16 cellular contexts compared by ENCODE assay signal in genomic region chr4:169397762-169398161, GRCh38.
A peak's percentile ranks its signal among the peaks of the same experiment; 100 is the strongest.
DNase-seq lines count a peak whose midpoint lies in the region; ATAC-seq, FAIRE-seq and TF ChIP-seq lines count a peak whose summit lies in the region.
"Had no signal": no experiment of that assay in that cellular context is flagged by ENCODE, and none has a peak within 500 bp of the region (broad histone marks: within the 10 kb centered on the region; RNA-seq: fewer than 3 reads in every experiment).

No MANE protein-coding gene starts in this region.

- H3K27me3 ChIP-seq in astrocyte (ENCODE audit: insufficient read depth, low read length) = no peaks in the 10 kb centered on the region
- H3K27me3 ChIP-seq in pancreas = no peaks in the 10 kb centered on the region

- H2AFZ ChIP-seq in astrocyte (ENCODE audit: low read depth, low read length) = no peak overlapping the region

- H3K36me3 ChIP-seq in astrocyte (ENCODE audit: insufficient read depth, low read length) (peaks cover 4% of the 10 kb centered on the region), pancreas (no peaks in the 10 kb centered on the region)

- intact Hi-C loops in pancreas (cut with DNase I) = no loop called here

- no peak overlapping the region for H3K27ac Mint-ChIP-seq in astrocyte (ENCODE audit: unreplicated experiment)
- H3K27ac Mint-ChIP-seq in activated T-cell treated with anti-CD3 and anti-CD28 coated beads, Interleukin-2, amount 50 U/mL, for 72 hours = no peak overlapping the region
- H3K27ac Mint-ChIP-seq: activated naive CD4-positive, alpha-beta T cell treated with anti-CD3 and anti-CD28 coated beads for 36 hours; memory B cell had no signal

- H3K4me3 ChIP-seq in AG10803 (ENCODE audit: low read length) (no peak overlapping the region), astrocyte (ENCODE audit: insufficient read depth, low read depth, low read length) (no peak overlapping the region), fibroblast of villous mesenchyme (ENCODE audit: low read depth, low read length) (no peak overlapping the region), pancreas (no peak overlapping the region)

- no peak overlapping the region for H3K4me2 ChIP-seq in astrocyte (ENCODE audit: low read length)

- no peaks in the 10 kb centered on the region for H3K9me3 Mint-ChIP-seq in astrocyte (ENCODE audit: unreplicated experiment)
- H3K9me3 Mint-ChIP-seq in activated T-cell treated with anti-CD3 and anti-CD28 coated beads, Interleukin-2, amount 50 U/mL, for 72 hours = no peaks in the 10 kb centered on the region
- H3K9me3 Mint-ChIP-seq: activated naive CD4-positive, alpha-beta T cell treated with anti-CD3 and anti-CD28 coated beads for 36 hours; memory B cell had no signal

- DNase-seq in AG10803 (ENCODE audit: low read depth) (peak; percentile 75), NCI-H1048 (lab: John Stamatoyannopoulos, UW) (peak; percentile 48), astrocyte (ENCODE audit: low read depth) (peak; percentile 55), fibroblast of villous mesenchyme (ENCODE audit: low read depth) (peak; percentile 46), pancreas (no peak), COR-L47 (lab: John Stamatoyannopoulos, UW) (no peak)
- DNase-seq in activated T-cell treated with anti-CD3 and anti-CD28 coated beads, Interleukin-2, amount 50 U/mL, for 72 hours = no peak
- DNase-seq: activated naive CD4-positive, alpha-beta T cell treated with anti-CD3 and anti-CD28 coated beads for 36 hours; cortex of kidney; hippocampal formation; NCI-H1694 treated with DMSO at 0.1 percent for 48 hours; posterior cingulate gyrus; stimulated activated CD4-positive, alpha-beta T cell treated with anti-CD3 and anti-CD28 coated beads, Interleukin-4, amount 100 ng/mL, for 1 hour; stimulated activated naive CD8-positive, alpha-beta T cell treated with anti-CD3 and anti-CD28 coated beads, Interleukin-15, Interleukin-2, amounts not matched to agents 100 U/mL and 50 U/mL, for 24 hours had no signal

- H3K4me1 ChIP-seq in astrocyte (ENCODE audit: insufficient read depth, low read length) = peaks cover 12% of the 10 kb centered on the region
- no peaks in the 10 kb centered on the region for H3K4me1 ChIP-seq in pancreas

- FAIRE-seq in astrocyte (lab: Jason Lieb, UNC) (peak; percentile 63), pancreas (lab: Jason Lieb, UNC) (no peak)

- no peaks in the 10 kb centered on the region for H4K20me1 ChIP-seq in astrocyte (ENCODE audit: insufficient read depth, low read length)

- H3K4me3 Mint-ChIP-seq in astrocyte (ENCODE audit: unreplicated experiment) = no peak overlapping the region
- no peak overlapping the region for H3K4me3 Mint-ChIP-seq in activated T-cell treated with anti-CD3 and anti-CD28 coated beads, Interleukin-2, amount 50 U/mL, for 72 hours
- H3K4me3 Mint-ChIP-seq: activated naive CD4-positive, alpha-beta T cell treated with anti-CD3 and anti-CD28 coated beads for 36 hours; memory B cell had no signal

- no peaks in the 10 kb centered on the region for H3K79me2 ChIP-seq in astrocyte (ENCODE audit: insufficient read depth, low read length)

- no peaks in the 10 kb centered on the region for H3K36me3 Mint-ChIP-seq in astrocyte (ENCODE audit: low read depth, unreplicated experiment)
- peaks cover 2 to 4% of the 10 kb centered on the region in 2 donors for H3K36me3 Mint-ChIP-seq in activated T-cell treated with anti-CD3 and anti-CD28 coated beads, Interleukin-2, amount 50 U/mL, for 72 hours (ENCODE audit: insufficient read depth in 2 of 2)

- peak overlapping the region; percentile 3 for H3K9ac ChIP-seq in astrocyte (ENCODE audit: low read length)

- H3K27ac ChIP-seq in astrocyte (ENCODE audit: low read depth, low read length) = peak overlapping the region; percentile 71
- peak overlapping the region in 1 of 4 donors; percentile 10 for H3K27ac ChIP-seq in pancreas

- TF ChIP-seq CTCF in AG10803 (conservative IDR thresholded peaks at IDR 0.05; ENCODE audit: low read length) (no peak), astrocyte (IDR thresholded peaks at IDR 0.05; ENCODE audit: insufficient read depth, low read depth, low read length) (no peak), fibroblast of villous mesenchyme (IDR thresholded peaks at IDR 0.05; ENCODE audit: insufficient read depth, low read depth, low read length) (no peak), pancreas (IDR thresholded peaks at IDR 0.05) (no peak)

- no peaks in the 10 kb centered on the region for H3K27me3 Mint-ChIP-seq in astrocyte (ENCODE audit: low read depth, unreplicated experiment)
- no peaks in the 10 kb centered on the region for H3K27me3 Mint-ChIP-seq in activated T-cell treated with anti-CD3 and anti-CD28 coated beads, Interleukin-2, amount 50 U/mL, for 72 hours (ENCODE audit: low read depth)
- H3K27me3 Mint-ChIP-seq: memory B cell had no signal

- H3K4me1 Mint-ChIP-seq in astrocyte (ENCODE audit: low read depth, unreplicated experiment) = peaks cover 8% of the 10 kb centered on the region
- H3K4me1 Mint-ChIP-seq in activated T-cell treated with anti-CD3 and anti-CD28 coated beads, Interleukin-2, amount 50 U/mL, for 72 hours (ENCODE audit: low read depth) = no peaks in the 10 kb centered on the region
- H3K4me1 Mint-ChIP-seq: memory B cell had no signal

- no peak for ATAC-seq in pancreas
- no peak for ATAC-seq in activated T-cell treated with anti-CD3 and anti-CD28 coated beads, Interleukin-2, amount 50 U/mL, for 72 hours (replicated peaks in 1 of 2)
- no peak for ATAC-seq in GM19324 (IDR thresholded peaks at IDR 0.05; ENCODE audit: low FRiP score, unreplicated experiment)
- ATAC-seq: stimulated activated naive CD8-positive, alpha-beta T cell treated with anti-CD3 and anti-CD28 coated beads, Interleukin-15, Interleukin-2, amounts not matched to agents 100 U/mL and 50 U/mL, for 24 hours had no signal

- 84 to 87% methylated on average over 2 of the region's 2 CpGs for WGBS in pancreas, 2 donors

- no peaks in the 10 kb centered on the region for H3K9me3 ChIP-seq in astrocyte (ENCODE audit: insufficient read depth, low read depth, low read length)
- H3K9me3 ChIP-seq in pancreas = no peaks in the 10 kb centered on the region

Comparison
In these comparisons a context has a peak if more than half of its experiments do, and no peak if none do; other contexts are left out.
1. DNase-seq: peak in AG10803 (single experiment), NCI-H1048 (single experiment), astrocyte (single experiment) and fibroblast of villous mesenchyme (single experiment); none in pancreas (0 of 6), activated T-cell treated with anti-CD3 and anti-CD28 coated beads, Interleukin-2, amount 50 U/mL, for 72 hours (0 of 2) and COR-L47 (single experiment).